In the genomic region with DNA sequence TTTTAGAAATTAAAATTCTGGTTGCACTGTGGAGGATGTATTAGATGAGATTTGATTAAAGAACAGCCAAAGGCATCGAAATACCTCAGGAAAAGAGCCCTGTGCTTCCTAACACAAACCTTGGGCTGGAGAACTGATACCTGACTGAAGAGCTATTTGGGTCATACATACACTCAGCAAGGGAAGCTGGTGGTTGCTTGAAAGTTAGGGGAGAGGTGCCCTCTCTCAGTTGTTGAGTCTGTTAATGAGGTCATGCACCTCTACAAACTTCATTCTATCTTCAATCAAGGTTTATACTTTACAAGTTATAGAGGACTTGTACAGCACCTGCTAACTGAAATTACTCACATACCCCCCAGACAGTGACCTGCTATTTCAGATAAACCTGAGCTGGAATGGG, we compare ENCODE assay signal across 30 cellular contexts. TPM values are rescaled to one million over a fixed set of nuclear protein-coding genes. Genes with fewer than 3 reads are reported as not detected.
DNase-seq lines count a peak whose midpoint lies in the region; ATAC-seq, FAIRE-seq and TF ChIP-seq lines count a peak whose summit lies in the region.
"Had no signal": no experiment of that assay in that cellular context is flagged by ENCODE, and none has a peak within 500 bp of the region (broad histone marks: within the 10 kb centered on the region; RNA-seq: fewer than 3 reads in every experiment).

No MANE protein-coding gene starts in this region.

- POLR2A ChIA-PET in activated CD4-positive, alpha-beta T cell treated with anti-CD3 and anti-CD28 coated beads, Interleukin-2, amount 10 ng/mL, durations not matched to agents 7 days and 5 days (lab: Charles Lee), result no interaction called here
- POLR2A ChIA-PET in CD8-positive, alpha-beta T cell (lab: Charles Lee), result no interaction called here
- POLR2A ChIA-PET in HEK293 (lab: Yijun Ruan, JAX) (interaction anchor here (0.9 kb wide), 1 partner anchor 8 kb away, joined by 3 read pairs; no protein-coding TSS in a partner anchor), K562 (lab: Yijun Ruan, JAX) (interaction anchor here (1.0 to 1.4 kb wide), 3 partner anchors 8 to 15 kb away, joined by 3 to 4 read pairs (median 3); no protein-coding TSS in a partner anchor)

- intact Hi-C loops in activated CD4-positive, alpha-beta T cell treated with anti-CD3 and anti-CD28 coated beads, Interleukin-2, amount 10 ng/mL, durations not matched to agents 24 days and 14 days (cut with micrococcal nuclease), result loop anchor here (1.0 kb wide), 2 partner anchors 10 to 23 kb away; no protein-coding TSS in a partner anchor
- intact Hi-C loops in CD8-positive, alpha-beta T cell (cut with DNase I, micrococcal nuclease), result no loop called here
- intact Hi-C loops in K562 (cut with micrococcal nuclease), result no loop called here
- intact Hi-C loops in esophagus squamous epithelium (cut with DNase I), result no loop called here
- intact Hi-C loops in cardiac septum (cut with DNase I), result no loop called here

- no peaks in the 10 kb centered on the region for H3K27me3 Mint-ChIP-seq in activated CD4-positive, alpha-beta T cell treated with anti-CD3 and anti-CD28 coated beads, Interleukin-2, amount 10 ng/mL, durations not matched to agents 24 days and 14 days
- no peaks in the 10 kb centered on the region for H3K27me3 Mint-ChIP-seq in activated CD4-positive, alpha-beta T cell treated with anti-CD3 and anti-CD28 coated beads, Interleukin-2, amount 10 ng/mL, durations not matched to agents 7 days and 5 days
- H3K27me3 Mint-ChIP-seq in CD8-positive, alpha-beta T cell (ENCODE audit: low read depth), result no peaks in the 10 kb centered on the region
- H3K27me3 Mint-ChIP-seq: activated naive CD8-positive, alpha-beta T cell treated with anti-CD3 and anti-CD28 coated beads, Interleukin-2, amount 50 U/mL, for 24 hours; stimulated activated memory B cell treated with anti-CD40 and anti-IgM and Interleukin-4, amounts not matched to agents 10 μg/mL and 1 μg/mL and 100 μg/mL, for 72 hours; type B pancreatic cell had no signal

- no peak for TF ChIP-seq EP300 in K562 (IDR thresholded peaks at IDR 0.05; ENCODE audit: low read length)

- no peak for ATAC-seq in CD8-positive, alpha-beta T cell
- ATAC-seq in K562 (peak; percentile 38; the same call in 1 of the 3 replicates), GM21526 (IDR thresholded peaks at IDR 0.05; ENCODE audit: low FRiP score, unreplicated experiment) (no peak)
- ATAC-seq: left lung had no signal

- H3K27ac Mint-ChIP-seq in activated CD4-positive, alpha-beta T cell treated with anti-CD3 and anti-CD28 coated beads, Interleukin-2, amount 10 ng/mL, durations not matched to agents 24 days and 14 days, result peak overlapping the region; percentile 27
- no peak overlapping the region for H3K27ac Mint-ChIP-seq in activated CD4-positive, alpha-beta T cell treated with anti-CD3 and anti-CD28 coated beads, Interleukin-2, amount 10 ng/mL, durations not matched to agents 7 days and 5 days
- peak overlapping the region; percentile 55 for H3K27ac Mint-ChIP-seq in CD8-positive, alpha-beta T cell
- H3K27ac Mint-ChIP-seq: memory B cell; stimulated activated memory B cell treated with anti-CD40 and anti-IgM and Interleukin-4, amounts not matched to agents 10 μg/mL and 1 μg/mL and 100 μg/mL, for 72 hours had no signal

- peaks cover 2% of the 10 kb centered on the region for H3K36me3 Mint-ChIP-seq in activated CD4-positive, alpha-beta T cell treated with anti-CD3 and anti-CD28 coated beads, Interleukin-2, amount 10 ng/mL, durations not matched to agents 24 days and 14 days (ENCODE audit: low read depth)
- H3K36me3 Mint-ChIP-seq in activated CD4-positive, alpha-beta T cell treated with anti-CD3 and anti-CD28 coated beads, Interleukin-2, amount 10 ng/mL, durations not matched to agents 7 days and 5 days (ENCODE audit: low read depth), result peaks cover 4% of the 10 kb centered on the region
- no peaks in the 10 kb centered on the region for H3K36me3 Mint-ChIP-seq in CD8-positive, alpha-beta T cell
- H3K36me3 Mint-ChIP-seq: memory B cell; stimulated activated memory B cell treated with anti-CD40 and anti-IgM and Interleukin-4, amounts not matched to agents 10 μg/mL and 1 μg/mL and 100 μg/mL, for 72 hours; type B pancreatic cell had no signal

- BruUV-seq in K562 (replicated peaks; lab: Mats Ljungman, UMichigan), result no TSS peak

- no peaks in the 10 kb centered on the region for H3K9me3 Mint-ChIP-seq in activated CD4-positive, alpha-beta T cell treated with anti-CD3 and anti-CD28 coated beads, Interleukin-2, amount 10 ng/mL, durations not matched to agents 24 days and 14 days
- peaks cover 11% of the 10 kb centered on the region for H3K9me3 Mint-ChIP-seq in activated CD4-positive, alpha-beta T cell treated with anti-CD3 and anti-CD28 coated beads, Interleukin-2, amount 10 ng/mL, durations not matched to agents 7 days and 5 days
- peaks cover 11% of the 10 kb centered on the region for H3K9me3 Mint-ChIP-seq in CD8-positive, alpha-beta T cell
- H3K9me3 Mint-ChIP-seq: activated naive CD8-positive, alpha-beta T cell treated with anti-CD3 and anti-CD28 coated beads, Interleukin-2, amount 50 U/mL, for 24 hours; T-helper 2 cell treated with Interferon-gamma antibody and Interleukin-4, amounts not matched to agents 5 μg/mL and 100 μg/mL, for 36 hours had no signal

- in situ Hi-C loops in K562 (cut with MboI), result no loop called here

- no peak for DNase-seq in activated CD4-positive, alpha-beta T cell treated with anti-CD3 and anti-CD28 coated beads, Interleukin-2, amount 10 ng/mL, durations not matched to agents 24 days and 14 days
- DNase-seq in activated CD4-positive, alpha-beta T cell treated with anti-CD3 and anti-CD28 coated beads, Interleukin-2, amount 10 ng/mL, durations not matched to agents 7 days and 5 days, result no peak
- DNase-seq in CD8-positive, alpha-beta T cell, result no peak
- DNase-seq in K562 (ENCODE audit: extremely low read depth in 1 of 4, low spot score in 3 of 4), result no peak
- no peak for DNase-seq in esophagus squamous epithelium (lab: John Stamatoyannopoulos, UW)
- no peak for DNase-seq in cardiac septum (ENCODE audit: low spot score)
- DNase-seq: 8988T; activated effector memory CD4-positive, alpha-beta T cell treated with Interleukin-2 at 50 U/mL for 16 hours; activated naive CD8-positive, alpha-beta T cell treated with anti-CD3 and anti-CD28 coated beads, Interleukin-2, amount 50 U/mL, for 24 hours; C1 segment of cervical spinal cord; cortex of kidney; DMS79; glutamatergic neuron; IMR-90; left lung; NCI-H146; ovary; SHP77 treated with DMSO at 0.1 percent for 48 hours had no signal

- H4K20me1 ChIP-seq in K562 (replicated peaks; ENCODE audit: control insufficient read depth, insufficient read depth, low read length), result no peaks in the 10 kb centered on the region

- H3K36me3 ChIP-seq in CD8-positive, alpha-beta T cell (ENCODE audit: insufficient read depth, low read length), result no peaks in the 10 kb centered on the region
- H3K36me3 ChIP-seq in HEK293 (ENCODE audit: control insufficient read depth in 2 of 2, insufficient read depth in 1 of 2, low read length in 2 of 2), result no peaks in the 10 kb centered on the region
- H3K36me3 ChIP-seq in K562 (ENCODE audit: control insufficient read depth, insufficient read depth, low read length), result no peaks in the 10 kb centered on the region
- no peaks in the 10 kb centered on the region for H3K36me3 ChIP-seq in esophagus squamous epithelium
- H3K36me3 ChIP-seq: cardiac muscle cell, HAP-1, left lung, ovary had no signal

- no peak overlapping the region for H3K4me3 ChIP-seq in CD8-positive, alpha-beta T cell (ENCODE audit: low read depth, low read length)
- H3K4me3 ChIP-seq in HEK293 (ENCODE audit: low read depth, low read length) (no peak overlapping the region), K562 (no peak overlapping the region), esophagus squamous epithelium (no peak overlapping the region)
- H3K4me3 ChIP-seq: cardiac muscle cell, HAP-1, left lung, ovary had no signal

- H3K9ac ChIP-seq in K562 (ENCODE audit: insufficient read depth in 1 of 2, low read depth in 2 of 2, low read length in 2 of 2), result no peak overlapping the region

- no peak for TF ChIP-seq CTCF in CD8-positive, alpha-beta T cell (IDR thresholded peaks at IDR 0.05)
- TF ChIP-seq CTCF in HEK293 (tag by site-specific recombination; IDR thresholded peaks at IDR 0.05), result no peak
- no peak for TF ChIP-seq CTCF in K562 (IDR thresholded peaks at IDR 0.05 in 2 of 3, conservative IDR thresholded peaks at IDR 0.05 in 1 of 3; ENCODE audit: insufficient read depth in 2 of 3, low read depth in 1 of 3, low read length in 3 of 3)
- no peak for TF ChIP-seq CTCF in esophagus squamous epithelium (IDR thresholded peaks at IDR 0.05)

- no peaks in the 10 kb centered on the region for H3K79me2 ChIP-seq in K562 (ENCODE audit: control insufficient read depth, insufficient read depth, low read length)

- H3K9me1 ChIP-seq in K562 (ENCODE audit: control insufficient read depth, insufficient read depth, low read length), result no peaks in the 10 kb centered on the region

- no peak overlapping the region for H3K4me2 ChIP-seq in K562 (ENCODE audit: insufficient read depth, low read length)

- no peaks in the 10 kb centered on the region for H3K27me3 ChIP-seq in CD8-positive, alpha-beta T cell (ENCODE audit: insufficient read depth, low read length)
- no peaks in the 10 kb centered on the region for H3K27me3 ChIP-seq in K562 (ENCODE audit: control insufficient read depth in 2 of 2, insufficient read depth in 2 of 2, low read length in 2 of 2)
- H3K27me3 ChIP-seq in esophagus squamous epithelium, result no peaks in the 10 kb centered on the region
- H3K27me3 ChIP-seq: cardiac muscle cell, left lung, ovary had no signal

- TF ChIP-seq POLR2A in K562 (conservative IDR thresholded peaks at IDR 0.05) (no peak), esophagus squamous epithelium (IDR thresholded peaks at IDR 0.05) (no peak)

- H3K4me1 ChIP-seq in CD8-positive, alpha-beta T cell (ENCODE audit: insufficient read depth, low read length), result no peaks in the 10 kb centered on the region
- H3K4me1 ChIP-seq in HEK293 (ENCODE audit: control insufficient read depth, insufficient read depth, low read length) (no peaks in the 10 kb centered on the region), K562 (replicated peaks in 1 of 2; ENCODE audit: control insufficient read depth in 2 of 2, insufficient read depth in 2 of 2, low read length in 2 of 2) (no peaks in the 10 kb centered on the region), esophagus squamous epithelium (no peaks in the 10 kb centered on the region)
- H3K4me1 ChIP-seq: HAP-1, left lung had no signal

- no peak overlapping the region for H2AFZ ChIP-seq in K562 (ENCODE audit: low read depth, low read length)

- no peak for FAIRE-seq in K562 (lab: Jason Lieb, UNC)
- FAIRE-seq: astrocyte, G401.6, islet of Langerhans, RCC 7860 had no signal

- TF ChIP-seq RAD21 in K562 (CRISPR knock-in tag; conservative IDR thresholded peaks at IDR 0.05 in 1 of 2, IDR thresholded peaks at IDR 0.05 in 1 of 2), result no peak

- CTCF ChIA-PET in activated CD4-positive, alpha-beta T cell treated with anti-CD3 and anti-CD28 coated beads, Interleukin-2, amount 10 ng/mL, durations not matched to agents 7 days and 5 days (lab: Charles Lee), result interaction anchor here (1.3 kb wide), 1 partner anchor 23 kb away, joined by 4 read pairs; no protein-coding TSS in a partner anchor
- CTCF ChIA-PET in CD8-positive, alpha-beta T cell (lab: Charles Lee), result interaction anchor here (1.4 to 1.6 kb wide), 2 partner anchors 8 to 57 kb away, joined by 3 to 7 read pairs; no protein-coding TSS in a partner anchor
- CTCF ChIA-PET in HEK293 (lab: Yijun Ruan, JAX) (interaction anchor here (0.6 to 1.1 kb wide), 4 partner anchors 8 to 556 kb away, joined by 3 to 4 read pairs (median 3); no protein-coding TSS in a partner anchor), K562 (lab: Yijun Ruan, JAX; ENCODE audit: low intra/inter-chr PET ratio) (no interaction called here)

- H3K4me3 Mint-ChIP-seq in activated CD4-positive, alpha-beta T cell treated with anti-CD3 and anti-CD28 coated beads, Interleukin-2, amount 10 ng/mL, durations not matched to agents 24 days and 14 days, result peak overlapping the region; percentile 13
- H3K4me3 Mint-ChIP-seq in activated CD4-positive, alpha-beta T cell treated with anti-CD3 and anti-CD28 coated beads, Interleukin-2, amount 10 ng/mL, durations not matched to agents 7 days and 5 days, result no peak overlapping the region
- no peak overlapping the region for H3K4me3 Mint-ChIP-seq in CD8-positive, alpha-beta T cell
- H3K4me3 Mint-ChIP-seq: activated naive CD8-positive, alpha-beta T cell treated with anti-CD3 and anti-CD28 coated beads, Interleukin-2, amount 50 U/mL, for 24 hours; memory B cell; stimulated activated memory B cell treated with anti-CD40 and anti-IgM and Interleukin-4, amounts not matched to agents 10 μg/mL and 1 μg/mL and 100 μg/mL, for 72 hours; type B pancreatic cell had no signal

- no peaks in the 10 kb centered on the region for H3K9me3 ChIP-seq in CD8-positive, alpha-beta T cell (ENCODE audit: low read length)
- H3K9me3 ChIP-seq in HEK293 (ENCODE audit: control insufficient read depth, insufficient read depth, low read depth, low read length), result no peaks in the 10 kb centered on the region
- H3K9me3 ChIP-seq in K562 (replicated peaks; ENCODE audit: control insufficient read depth, insufficient read depth, low read depth, low read length), result no peaks in the 10 kb centered on the region
- no peaks in the 10 kb centered on the region for H3K9me3 ChIP-seq in esophagus squamous epithelium
- H3K9me3 ChIP-seq: HAP-1, left lung, ovary had no signal

- peaks cover 18% of the 10 kb centered on the region for H3K4me1 Mint-ChIP-seq in activated CD4-positive, alpha-beta T cell treated with anti-CD3 and anti-CD28 coated beads, Interleukin-2, amount 10 ng/mL, durations not matched to agents 24 days and 14 days
- H3K4me1 Mint-ChIP-seq in activated CD4-positive, alpha-beta T cell treated with anti-CD3 and anti-CD28 coated beads, Interleukin-2, amount 10 ng/mL, durations not matched to agents 7 days and 5 days, result peaks cover 17% of the 10 kb centered on the region
- peaks cover 9% of the 10 kb centered on the region for H3K4me1 Mint-ChIP-seq in CD8-positive, alpha-beta T cell (ENCODE audit: low read depth)

- 7% methylated on average over 1 of the region's 1 CpG for WGBS in K562 (ENCODE audit: insufficient coverage, low coverage, missing lambda C conversion rate)
- 18 to 67% methylated on average over 1 of the region's 1 CpG for WGBS in esophagus squamous epithelium, 2 donors

- H3K27ac ChIP-seq in CD8-positive, alpha-beta T cell (ENCODE audit: low read depth, low read length), result no peak overlapping the region
- H3K27ac ChIP-seq in HEK293 (ENCODE audit: extremely low read depth, low read depth, low read length) (no peak overlapping the region), K562 (ENCODE audit: extremely low read depth, low read depth, low read length) (no peak overlapping the region), esophagus squamous epithelium (no peak overlapping the region)
- H3K27ac ChIP-seq: cardiac muscle cell, left lung, ovary had no signal

RNA-seq across cellular contexts. Expression of a gene that starts 25.5 kb away (rescaled TPM):
- 7.5 and 9.0 TPM in 2 replicates for total RNA-seq in activated CD4-positive, alpha-beta T cell treated with anti-CD3 and anti-CD28 coated beads, Interleukin-2, amount 10 ng/mL, durations not matched to agents 24 days and 14 days
- total RNA-seq in activated CD4-positive, alpha-beta T cell treated with anti-CD3 and anti-CD28 coated beads, Interleukin-2, amount 10 ng/mL, durations not matched to agents 7 days and 5 days, result 1 to 10 TPM; 7.4 to 8.3 TPM
- under 1 TPM; 0.50 to 0.79 TPM for total RNA-seq in CD8-positive, alpha-beta T cell
- 4.1 and 23.9 TPM in 2 replicates for total RNA-seq in K562 (2011; cell fraction: chromatin; rRNA removed; ENCODE audit: low replicate concordance)
- 2.7 and 4.9 TPM in 2 replicates for total RNA-seq in K562 (2011; cell fraction: nucleolus; rRNA removed)
- 8.4 and 13.0 TPM in 2 replicates for total RNA-seq in K562 (2011; cell fraction: nucleoplasm; rRNA removed)
- total RNA-seq in K562 (2014; rRNA removed), result 7.8 and 8.4 TPM in 2 replicates
- 16.8 and 18.7 TPM in 2 replicates for total RNA-seq in K562 (2014; rRNA removed; fragmentation: Illumina TruSeq; extraction: Trizol)
- 15.1 and 15.7 TPM in 2 replicates for total RNA-seq in K562 (2015; rRNA removed; fragmentation: Illumina TruSeq; extraction: Trizol)
- 9.5 and 13.6 TPM in 2 replicates for total RNA-seq in K562 (2021)
- polyA plus RNA-seq in K562 (2011; rRNA removed), result 10.7 and 13.1 TPM in 2 replicates
- 1.9 and 4.1 TPM in 2 replicates for polyA plus RNA-seq in K562 (2011; cell fraction: cytosol; rRNA removed)
- polyA plus RNA-seq in K562 (2011; cell fraction: nucleus; rRNA removed), result 13.8 and 14.7 TPM in 2 replicates
- 6.3 and 8.8 TPM in 2 replicates for polyA plus RNA-seq in K562 (2012)
- polyA plus RNA-seq in K562 (2014; fragmentation: Illumina TruSeq; extraction: Trizol), result 11.2 and 15.1 TPM in 2 replicates
- polyA plus RNA-seq in K562 (2014; fragmentation: Nextera tagmentation; extraction: Ambion mirVana), result 1 to 10 TPM; 6.4 to 9.3 TPM
- polyA plus RNA-seq in K562 (2014; rRNA removed), result 9.9 and 10.1 TPM in 2 replicates
- polyA minus RNA-seq in K562 (2011; rRNA and poly(A)+ RNA removed), result 10.7 and 12.1 TPM in 2 replicates
- 3.3 and 6.6 TPM in 2 replicates for polyA minus RNA-seq in K562 (2011; cell fraction: cytosol; rRNA and poly(A)+ RNA removed)
- polyA minus RNA-seq in K562 (2011; cell fraction: nucleus; rRNA and poly(A)+ RNA removed), result 13.3 and 16.1 TPM in 2 replicates
- total RNA-seq in esophagus squamous epithelium, result 1 to 10 TPM in 2 of 4 donors, under 1 TPM in 2; 0.30 to 3.8 (median 1.1) TPM
- total RNA-seq in cardiac septum, result 0.40 TPM
- total RNA-seq: IMR-90 had no signal

Comparison
In these comparisons a context has a peak if more than half of its experiments do, and no peak if none do; other contexts are left out.
1. POLR2A ChIA-PET loops: an anchor here in HEK293 (0.9 kb wide) and K562 (1.0 to 1.4 kb wide); none called in activated CD4-positive, alpha-beta T cell treated with anti-CD3 and anti-CD28 coated beads, Interleukin-2, amount 10 ng/mL, durations not matched to agents 7 days and 5 days and CD8-positive, alpha-beta T cell.